20 cellular contexts compared by ENCODE assay signal in the genomic region with DNA sequence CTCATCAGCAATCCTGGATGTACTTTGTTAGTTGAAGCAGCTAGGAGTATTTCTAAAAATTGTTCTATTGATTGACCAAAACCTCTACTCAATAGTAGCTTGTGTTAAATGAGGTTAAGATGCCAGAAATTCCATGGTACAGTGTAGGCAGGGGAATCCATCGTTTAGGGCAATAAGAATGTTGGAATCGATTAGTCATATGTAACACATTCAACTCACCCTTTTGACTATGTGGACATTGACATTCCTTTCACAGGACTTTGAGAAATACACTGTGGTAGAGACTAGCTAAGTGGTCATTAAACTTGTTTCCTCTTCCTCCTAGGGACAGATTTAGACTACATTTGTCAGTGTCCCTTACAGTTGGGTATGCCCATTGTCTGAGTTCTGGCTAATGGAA. TPM values are rescaled to one million over a fixed set of nuclear protein-coding genes. Genes with fewer than 3 reads are reported as not detected.
A peak's percentile ranks its signal among the peaks of the same experiment; 100 is the strongest.
DNase-seq lines count a peak whose midpoint lies in the region; ATAC-seq, FAIRE-seq and TF ChIP-seq lines count a peak whose summit lies in the region.
"Had no signal": no experiment of that assay in that cellular context is flagged by ENCODE, and none has a peak within 500 bp of the region (broad histone marks: within the 10 kb centered on the region; RNA-seq: fewer than 3 reads in every experiment).

No MANE protein-coding gene starts in this region.

- no peaks in the 10 kb centered on the region for H3K9me3 Mint-ChIP-seq in stimulated activated naive CD8-positive, alpha-beta T cell treated with anti-CD3 and anti-CD28 coated beads, Interleukin-15, amount 100 ng/mL, for 72 hours
- H3K9me3 Mint-ChIP-seq in activated naive CD8-positive, alpha-beta T cell treated with anti-CD3 and anti-CD28 coated beads for 36 hours = no peaks in the 10 kb centered on the region

- H3K4me1 ChIP-seq in keratinocyte (ENCODE audit: control insufficient read depth, extremely low read depth, insufficient read depth, low read length) = peaks cover 14% of the 10 kb centered on the region
- H3K4me1 ChIP-seq: lower lobe of right lung had no signal

- no peak for ATAC-seq in stimulated activated naive CD8-positive, alpha-beta T cell treated with anti-CD3 and anti-CD28 coated beads, Interleukin-15, amount 100 ng/mL, for 72 hours
- ATAC-seq: lower lobe of right lung, right cardiac atrium, Right ventricle myocardium inferior had no signal

- H3K36me3 ChIP-seq in keratinocyte (ENCODE audit: control insufficient read depth in 2 of 2, extremely low read depth in 1 of 2, insufficient read depth in 2 of 2, low read length in 2 of 2) = peaks cover 0 to 2% of the 10 kb centered on the region in 2 experiments
- H3K36me3 ChIP-seq: lower lobe of right lung had no signal

- H3K9me1 ChIP-seq in keratinocyte (ENCODE audit: control insufficient read depth, extremely low read depth, insufficient read depth, low read length) = no peaks in the 10 kb centered on the region

- no peak for TF ChIP-seq CTCF in keratinocyte (optimal IDR thresholded peaks at IDR 0.05 in 1 of 3, IDR thresholded peaks at IDR 0.05 in 1 of 3, conservative IDR thresholded peaks at IDR 0.05 in 1 of 3; ENCODE audit: extremely low read depth in 1 of 3, insufficient read depth in 2 of 3, low read length in 3 of 3)

- H4K20me1 ChIP-seq in keratinocyte (ENCODE audit: control insufficient read depth, extremely low read depth, insufficient read depth, low read length) = no peaks in the 10 kb centered on the region

- H3K79me2 ChIP-seq in keratinocyte (ENCODE audit: control insufficient read depth, insufficient read depth, low read length) = no peaks in the 10 kb centered on the region

- H3K4me3 Mint-ChIP-seq in stimulated activated naive CD8-positive, alpha-beta T cell treated with anti-CD3 and anti-CD28 coated beads, Interleukin-15, amount 100 ng/mL, for 72 hours = no peak overlapping the region
- no peak overlapping the region for H3K4me3 Mint-ChIP-seq in activated naive CD8-positive, alpha-beta T cell treated with anti-CD3 and anti-CD28 coated beads for 36 hours
- H3K4me3 Mint-ChIP-seq: brain, nephron had no signal

- H3K9me3 ChIP-seq in keratinocyte (ENCODE audit: control insufficient read depth, low read depth, low read length) = no peaks in the 10 kb centered on the region
- H3K9me3 ChIP-seq: lower lobe of right lung had no signal

- no peaks in the 10 kb centered on the region for H3K27me3 ChIP-seq in keratinocyte (ENCODE audit: control insufficient read depth, extremely low read depth, insufficient read depth, low read length)

- no peak overlapping the region for H3K4me3 ChIP-seq in keratinocyte (ENCODE audit: control insufficient read depth in 2 of 3, extremely low read depth in 1 of 3, insufficient read depth in 2 of 3, low read depth in 1 of 3, low read length in 3 of 3)
- H3K4me3 ChIP-seq: lower lobe of right lung had no signal

- peaks cover 26% of the 10 kb centered on the region for H3K4me1 Mint-ChIP-seq in stimulated activated naive CD8-positive, alpha-beta T cell treated with anti-CD3 and anti-CD28 coated beads, Interleukin-15, amount 100 ng/mL, for 72 hours
- peaks cover 14% of the 10 kb centered on the region for H3K4me1 Mint-ChIP-seq in activated naive CD8-positive, alpha-beta T cell treated with anti-CD3 and anti-CD28 coated beads for 36 hours
- H3K4me1 Mint-ChIP-seq: brain, nephron had no signal

- H3K27me3 Mint-ChIP-seq in stimulated activated naive CD8-positive, alpha-beta T cell treated with anti-CD3 and anti-CD28 coated beads, Interleukin-15, amount 100 ng/mL, for 72 hours = no peaks in the 10 kb centered on the region
- no peaks in the 10 kb centered on the region for H3K27me3 Mint-ChIP-seq in activated naive CD8-positive, alpha-beta T cell treated with anti-CD3 and anti-CD28 coated beads for 36 hours

- FAIRE-seq in keratinocyte (lab: Jason Lieb, UNC) = no peak
- FAIRE-seq: frontal cortex had no signal

- no peaks in the 10 kb centered on the region for H3K36me3 Mint-ChIP-seq in activated naive CD8-positive, alpha-beta T cell treated with anti-CD3 and anti-CD28 coated beads for 36 hours

- dilution Hi-C loops in keratinocyte (cut with MboI; ENCODE audit: extremely low pct_ligation_motif_present, low sequenced_read_pairs) = no loop called here

- H3K9ac ChIP-seq in keratinocyte (ENCODE audit: control insufficient read depth, extremely low read depth, insufficient read depth, low read length) = no peak overlapping the region

- DNase-seq in A172 (ENCODE audit: low spot score) (peak; percentile 10), HCEC 1CT (peak; percentile 59), astrocyte of the hippocampus (ENCODE audit: low read depth, low spot score) (peak; percentile 67), keratinocyte (ENCODE audit: low read depth, low spot score) (peak; percentile 13), SIG-M5 treated with dmso at 0.1 percent for 504 hours (lab: John Stamatoyannopoulos, UW; ENCODE audit: unreplicated experiment) (no peak), NCI-H1930 (lab: John Stamatoyannopoulos, UW) (no peak)
- DNase-seq in stimulated activated naive CD8-positive, alpha-beta T cell treated with anti-CD3 and anti-CD28 coated beads, Interleukin-15, amount 100 ng/mL, for 72 hours = no peak
- DNase-seq in activated naive CD8-positive, alpha-beta T cell treated with anti-CD3 and anti-CD28 coated beads for 36 hours = no peak
- DNase-seq: 8988T; activated effector memory CD4-positive, alpha-beta T cell treated with Interleukin-2 at 50 U/mL for 16 hours; KG1; lower lobe of right lung; NCI-H1417; NCI-H2227 treated with DMSO at 0.1 percent for 48 hours; right cardiac atrium; T-helper 2 cell had no signal

- H3K27ac Mint-ChIP-seq in stimulated activated naive CD8-positive, alpha-beta T cell treated with anti-CD3 and anti-CD28 coated beads, Interleukin-15, amount 100 ng/mL, for 72 hours = no peak overlapping the region
- no peak overlapping the region for H3K27ac Mint-ChIP-seq in activated naive CD8-positive, alpha-beta T cell treated with anti-CD3 and anti-CD28 coated beads for 36 hours
- H3K27ac Mint-ChIP-seq: brain, nephron had no signal

- no peak overlapping the region for H3K4me2 ChIP-seq in keratinocyte (ENCODE audit: control insufficient read depth, extremely low read depth, insufficient read depth, low read depth, low read length)

- no peak overlapping the region for H2AFZ ChIP-seq in keratinocyte (ENCODE audit: control insufficient read depth, low read length)

- no peak overlapping the region for H3K27ac ChIP-seq in keratinocyte (ENCODE audit: control insufficient read depth, insufficient read depth, low read length)
- H3K27ac ChIP-seq: lower lobe of right lung had no signal

RNA-seq across cellular contexts. Expression of gene KDM5C, which starts 40.2 kb away (rescaled TPM):
- total RNA-seq in A172 (2014; rRNA removed; shearing (Covaris generic)) = 41.9 and 58.7 TPM in 2 replicates
- polyA plus RNA-seq in keratinocyte = 44.0 to 48.3 TPM (median 46.0 TPM) in 3 replicates
- 48.1 TPM for polyA plus RNA-seq in keratinocyte (2011; ENCODE audit: low read depth)
- polyA plus RNA-seq in keratinocyte (2011; cell fraction: cytosol; rRNA removed) = 24.2 TPM in 2 replicates
- polyA plus RNA-seq in keratinocyte (2011; cell fraction: nucleus; rRNA removed) = 155 and 158 TPM in 2 replicates
- 44.1 and 53.6 TPM in 2 replicates for polyA plus RNA-seq in keratinocyte (2012; ENCODE audit: low replicate concordance)
- 95.0 to 134 TPM (median 98.4 TPM) in 3 replicates for polyA minus RNA-seq in keratinocyte
- polyA minus RNA-seq in keratinocyte (2011; cell fraction: cytosol; rRNA and poly(A)+ RNA removed) = 54.9 TPM
- 95.6 and 101 TPM in 2 replicates for polyA minus RNA-seq in keratinocyte (2011; cell fraction: nucleus; rRNA and poly(A)+ RNA removed)
- total RNA-seq in activated naive CD8-positive, alpha-beta T cell treated with anti-CD3 and anti-CD28 coated beads for 36 hours = 10 to 100 TPM; 78.1 to 78.4 TPM

Comparison
In these comparisons a context has a peak if more than half of its experiments do, and no peak if none do; other contexts are left out.
1. DNase-seq: peak in A172 (single experiment), HCEC 1CT (single experiment), astrocyte of the hippocampus (single experiment) and keratinocyte (single experiment); none in SIG-M5 treated with dmso at 0.1 percent for 504 hours (single experiment), stimulated activated naive CD8-positive, alpha-beta T cell treated with anti-CD3 and anti-CD28 coated beads, Interleukin-15, amount 100 ng/mL, for 72 hours (0 of 2), NCI-H1930 (0 of 2) and activated naive CD8-positive, alpha-beta T cell treated with anti-CD3 and anti-CD28 coated beads for 36 hours (single experiment).